In the genomic region with DNA sequence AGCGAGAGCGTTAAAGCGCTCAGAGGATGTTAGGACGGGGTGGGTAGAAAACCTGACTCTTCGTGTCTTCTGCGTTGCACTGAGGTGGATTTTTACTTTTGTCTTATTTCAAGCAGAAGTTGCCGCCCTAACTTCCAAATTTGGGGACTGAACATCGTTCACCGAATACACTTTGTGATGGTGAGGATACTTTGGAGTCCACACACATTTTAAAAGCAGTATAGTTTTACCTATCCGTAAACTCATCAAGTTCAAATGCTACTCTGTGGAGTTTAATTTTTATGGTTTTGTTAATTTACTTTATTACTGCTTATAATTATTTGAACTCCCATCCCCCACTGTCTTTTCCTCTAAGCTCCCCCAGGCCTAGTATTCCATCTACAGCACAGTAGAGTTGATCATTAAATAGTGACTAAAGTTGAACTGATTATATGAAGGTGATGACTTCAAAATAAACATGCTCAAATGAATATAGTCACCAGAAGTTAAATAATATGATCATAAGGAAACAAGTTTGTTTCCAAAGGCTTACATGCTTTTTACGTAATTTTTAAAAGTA, we compare ENCODE assay signal across 8 cellular contexts. TPM values are rescaled to one million over a fixed set of nuclear protein-coding genes. Genes with fewer than 3 reads are reported as not detected.
DNase-seq lines count a peak whose midpoint lies in the region; ATAC-seq lines count a peak whose summit lies in the region.

No MANE protein-coding gene starts in this region.

- peak overlapping the region; percentile 72 for H3K4me3 ChIP-seq in iPS-15b (ENCODE audit: low read depth, low read length)

- H3K4me1 Mint-ChIP-seq in activated CD4-positive, alpha-beta memory T cell treated with anti-CD3 and anti-CD28 coated beads, Interleukin-2, amount 10 ng/mL, durations not matched to agents 7 days and 5 days, result peaks cover 41% of the 10 kb centered on the region
- peaks cover 16% of the 10 kb centered on the region for H3K4me1 Mint-ChIP-seq in stimulated activated naive CD8-positive, alpha-beta T cell treated with anti-CD3 and anti-CD28 coated beads, Interleukin-15, amount 100 ng/mL, for 72 hours

- no peaks in the 10 kb centered on the region for H3K36me3 ChIP-seq in iPS-15b (ENCODE audit: control insufficient read depth, insufficient read depth, low read length)

- CTCF ChIA-PET in activated CD4-positive, alpha-beta memory T cell treated with anti-CD3 and anti-CD28 coated beads, Interleukin-2, amount 10 ng/mL, durations not matched to agents 7 days and 5 days (lab: Charles Lee), result interaction anchor here (0.9 to 2.1 kb wide), 10 partner anchors 10 to 106 kb away, joined by 3 to 8 read pairs (median 6); partner anchors contain the start of gene ARL6IP5

- H3K27me3 Mint-ChIP-seq in activated CD4-positive, alpha-beta memory T cell treated with anti-CD3 and anti-CD28 coated beads, Interleukin-2, amount 10 ng/mL, durations not matched to agents 7 days and 5 days, result no peaks in the 10 kb centered on the region
- no peaks in the 10 kb centered on the region for H3K27me3 Mint-ChIP-seq in stimulated activated naive CD8-positive, alpha-beta T cell treated with anti-CD3 and anti-CD28 coated beads, Interleukin-15, amount 100 ng/mL, for 72 hours

- H3K9ac ChIP-seq in iPS-15b (ENCODE audit: low read depth, low read length), result peak overlapping the region; percentile 51

- peak overlapping the region; percentile 66 for H3K27ac Mint-ChIP-seq in activated CD4-positive, alpha-beta memory T cell treated with anti-CD3 and anti-CD28 coated beads, Interleukin-2, amount 10 ng/mL, durations not matched to agents 7 days and 5 days
- H3K27ac Mint-ChIP-seq in stimulated activated naive CD8-positive, alpha-beta T cell treated with anti-CD3 and anti-CD28 coated beads, Interleukin-15, amount 100 ng/mL, for 72 hours, result peak overlapping the region; percentile 46 to 54

- H3K9me3 Mint-ChIP-seq in activated CD4-positive, alpha-beta memory T cell treated with anti-CD3 and anti-CD28 coated beads, Interleukin-2, amount 10 ng/mL, durations not matched to agents 7 days and 5 days, result no peaks in the 10 kb centered on the region
- no peaks in the 10 kb centered on the region for H3K9me3 Mint-ChIP-seq in stimulated activated naive CD8-positive, alpha-beta T cell treated with anti-CD3 and anti-CD28 coated beads, Interleukin-15, amount 100 ng/mL, for 72 hours

- H3K4me3 Mint-ChIP-seq in activated CD4-positive, alpha-beta memory T cell treated with anti-CD3 and anti-CD28 coated beads, Interleukin-2, amount 10 ng/mL, durations not matched to agents 7 days and 5 days, result peak overlapping the region; percentile 79
- H3K4me3 Mint-ChIP-seq in stimulated activated naive CD8-positive, alpha-beta T cell treated with anti-CD3 and anti-CD28 coated beads, Interleukin-15, amount 100 ng/mL, for 72 hours, result peak overlapping the region; percentile 85 to 89

- ATAC-seq in stimulated activated naive CD8-positive, alpha-beta T cell treated with anti-CD3 and anti-CD28 coated beads, Interleukin-15, amount 100 ng/mL, for 72 hours, result no peak
- no peak for ATAC-seq in GM21723 (IDR thresholded peaks at IDR 0.05; ENCODE audit: unreplicated experiment)

- no peaks in the 10 kb centered on the region for H3K9me3 ChIP-seq in iPS-15b (ENCODE audit: control insufficient read depth, insufficient read depth, low read length)

- POLR2A ChIA-PET in activated CD4-positive, alpha-beta memory T cell treated with anti-CD3 and anti-CD28 coated beads, Interleukin-2, amount 10 ng/mL, durations not matched to agents 7 days and 5 days (lab: Charles Lee), result interaction anchor here (0.7 to 3.6 kb wide), 18 partner anchors 11 to 1358 kb away, joined by 3 to 31 read pairs (median 4); partner anchors contain the start of genes ARL6IP5, TMF1 and UBA3

- H3K4me1 ChIP-seq in iPS-15b (ENCODE audit: control insufficient read depth, insufficient read depth, low read length), result peaks cover 33% of the 10 kb centered on the region

- DNase-seq in NCI-H82 (lab: John Stamatoyannopoulos, UW) (peak; percentile 38), NCI-H82 treated with DMSO at 0.1 percent for 48 hours (lab: John Stamatoyannopoulos, UW; ENCODE audit: unreplicated experiment) (no peak), NCI-H2171 treated with DMSO at 0.1 percent for 48 hours (lab: John Stamatoyannopoulos, UW) (no peak), DMS 273 treated with DMSO at 0.1 percent for 48 hours (lab: John Stamatoyannopoulos, UW) (no peak)
- no peak for DNase-seq in activated CD4-positive, alpha-beta memory T cell treated with anti-CD3 and anti-CD28 coated beads, Interleukin-2, amount 10 ng/mL, durations not matched to agents 7 days and 5 days
- DNase-seq in stimulated activated naive CD8-positive, alpha-beta T cell treated with anti-CD3 and anti-CD28 coated beads, Interleukin-15, amount 100 ng/mL, for 72 hours, result no peak

- peaks cover 4% of the 10 kb centered on the region for H3K27me3 ChIP-seq in iPS-15b (ENCODE audit: control insufficient read depth, insufficient read depth, low read length)

- peaks cover 23% of the 10 kb centered on the region for H3K36me3 Mint-ChIP-seq in activated CD4-positive, alpha-beta memory T cell treated with anti-CD3 and anti-CD28 coated beads, Interleukin-2, amount 10 ng/mL, durations not matched to agents 7 days and 5 days (ENCODE audit: low read depth)

RNA-seq across cellular contexts. Expression of gene EOGT, which starts 0.6 kb away (rescaled TPM):
- total RNA-seq in activated CD4-positive, alpha-beta memory T cell treated with anti-CD3 and anti-CD28 coated beads, Interleukin-2, amount 10 ng/mL, durations not matched to agents 7 days and 5 days, result 10 to 100 TPM; 12.9 to 13.7 TPM

RNA-seq across cellular contexts. Expression of gene TMF1, which starts 38.0 kb away (rescaled TPM):
- 10 to 100 TPM; 57.4 to 58.0 TPM for total RNA-seq in activated CD4-positive, alpha-beta memory T cell treated with anti-CD3 and anti-CD28 coated beads, Interleukin-2, amount 10 ng/mL, durations not matched to agents 7 days and 5 days
